Comparison of ENCODE assay signal across 24 cellular contexts in genomic region chr15:101182215-101182614, GRCh38.
A peak's percentile ranks its signal among the peaks of the same experiment; 100 is the strongest.
DNase-seq lines count a peak whose midpoint lies in the region; ATAC-seq, FAIRE-seq and TF ChIP-seq lines count a peak whose summit lies in the region.
"Had no signal": no experiment of that assay in that cellular context is flagged by ENCODE, and none has a peak within 500 bp of the region (broad histone marks: within the 10 kb centered on the region; RNA-seq: fewer than 3 reads in every experiment).

No MANE protein-coding gene starts in this region.

- H3K9me3 Mint-ChIP-seq in central memory CD8-positive, alpha-beta T cell = no peaks in the 10 kb centered on the region
- H3K9me3 Mint-ChIP-seq: naive thymus-derived CD8-positive, alpha-beta T cell; T-cell had no signal

- WGBS in smooth muscle cell (ENCODE audit: low lambda C conversion rate) = 87% methylated on average over 4 of the region's 4 CpGs

- intact Hi-C loops in dorsolateral prefrontal cortex (cut with DNase I) = no loop called here

- no peak overlapping the region for H3K4me3 ChIP-seq in HEK293 (ENCODE audit: low read depth, low read length)
- H3K4me3 ChIP-seq in smooth muscle cell = no peak overlapping the region
- no peak overlapping the region for H3K4me3 ChIP-seq in dorsolateral prefrontal cortex
- H3K4me3 ChIP-seq: body of pancreas, colonic mucosa, testis had no signal

- no peak for FAIRE-seq in urothelium cell line (lab: Jason Lieb, UNC)
- FAIRE-seq: keratinocyte, small intestine had no signal

- no peak overlapping the region for H3K4me2 ChIP-seq in smooth muscle cell

- H3K9me3 ChIP-seq in HEK293 (ENCODE audit: control insufficient read depth, insufficient read depth, low read depth, low read length) (no peaks in the 10 kb centered on the region), smooth muscle cell (replicated peaks; ENCODE audit: low read depth) (no peaks in the 10 kb centered on the region)
- H3K9me3 ChIP-seq: body of pancreas, colonic mucosa, testis had no signal

- peak overlapping the region; percentile 75 for H3K27ac Mint-ChIP-seq in central memory CD8-positive, alpha-beta T cell (ENCODE audit: low read depth)
- H3K27ac Mint-ChIP-seq: progenitor cell of endocrine pancreas had no signal

- H3K9ac ChIP-seq in smooth muscle cell (ENCODE audit: low read depth) = no peak overlapping the region

- H3K79me2 ChIP-seq in smooth muscle cell (ENCODE audit: low read depth) = peaks cover 98% of the 10 kb centered on the region

- DNase-seq in activated T-cell treated with anti-CD3 and anti-CD28 coated beads, Interleukin-2, amount 50 U/mL, for 48 hours = peak; percentile 10 to 17
- no peak for DNase-seq in activated T-cell treated with anti-CD3 and anti-CD28 coated beads, Interleukin-2, amount 50 U/mL, for 1 hour
- no peak for DNase-seq in central memory CD8-positive, alpha-beta T cell (ENCODE audit: low spot score in 2 of 2)
- DNase-seq in smooth muscle cell (lab: John Stamatoyannopoulos, UW; ENCODE audit: unreplicated experiment) = no peak
- DNase-seq in SIG-M5 treated with dmso at 0.1 percent for 504 hours (lab: John Stamatoyannopoulos, UW; ENCODE audit: unreplicated experiment) = no peak
- no peak for DNase-seq in dorsolateral prefrontal cortex
- no peak for DNase-seq in urothelium cell line (ENCODE audit: low spot score)
- DNase-seq: activated naive CD4-positive, alpha-beta T cell treated with Interleukin-2 at 50 U/mL for 16 hours; body of pancreas; colonic mucosa; DMS79; hippocampal formation; mammary epithelial cell; naive thymus-derived CD8-positive, alpha-beta T cell; NCI-H187; NCI-H2227 treated with DMSO at 0.1 percent for 48 hours; NCI-H82; SHP77; small intestine; T-cell; testis had no signal

- H3K36me3 ChIP-seq in HEK293 (ENCODE audit: control insufficient read depth in 2 of 2, insufficient read depth in 1 of 2, low read length in 2 of 2) (peaks cover 3 to 37% of the 10 kb centered on the region in 2 experiments; a peak in 2 of 3 replicates), smooth muscle cell (ENCODE audit: low read depth) (peaks cover 6% of the 10 kb centered on the region)
- H3K36me3 ChIP-seq: colonic mucosa had no signal

- no peaks in the 10 kb centered on the region for H3K4me1 ChIP-seq in HEK293 (ENCODE audit: control insufficient read depth, insufficient read depth, low read length)
- H3K4me1 ChIP-seq in smooth muscle cell (ENCODE audit: low read depth) = peaks cover 13% of the 10 kb centered on the region
- H3K4me1 ChIP-seq: colonic mucosa had no signal

- peaks cover 59% of the 10 kb centered on the region for H3K4me1 Mint-ChIP-seq in central memory CD8-positive, alpha-beta T cell

- H2AFZ ChIP-seq in smooth muscle cell (ENCODE audit: low read depth) = no peak overlapping the region

- H3K27me3 ChIP-seq in smooth muscle cell (ENCODE audit: low read depth) (no peaks in the 10 kb centered on the region), dorsolateral prefrontal cortex (no peaks in the 10 kb centered on the region)
- H3K27me3 ChIP-seq: body of pancreas, colonic mucosa, testis had no signal

- no peak for ATAC-seq in central memory CD8-positive, alpha-beta T cell (replicated peaks; ENCODE audit: extremely low read depth, poor library complexity, severe bottlenecking)
- ATAC-seq: body of pancreas; naive thymus-derived CD8-positive, alpha-beta T cell; T-cell had no signal

- H4K20me1 ChIP-seq in smooth muscle cell (ENCODE audit: low read depth) = peaks cover 6% of the 10 kb centered on the region

- peaks cover 75% of the 10 kb centered on the region for H3F3A ChIP-seq in smooth muscle cell (ENCODE audit: low read depth)

- H3K4me3 Mint-ChIP-seq in central memory CD8-positive, alpha-beta T cell = no peak overlapping the region
- H3K4me3 Mint-ChIP-seq: T-cell had no signal

- TF ChIP-seq CTCF in HEK293 (tag by site-specific recombination; IDR thresholded peaks at IDR 0.05) (no peak), smooth muscle cell (IDR thresholded peaks at IDR 0.05; ENCODE audit: borderline replicate concordance, insufficient read depth, poor library complexity, severe bottlenecking) (no peak), dorsolateral prefrontal cortex (IDR thresholded peaks at IDR 0.05 in 54 of 56, conservative IDR thresholded peaks at IDR 0.05 in 2 of 56; ENCODE audit: low read depth in 1 of 56, partially characterized antibody in 56 of 56) (no peak)

- no peak overlapping the region for H3K27ac ChIP-seq in HEK293 (ENCODE audit: extremely low read depth, low read depth, low read length)
- peak overlapping the region; percentile 100 for H3K27ac ChIP-seq in smooth muscle cell (ENCODE audit: low read depth)
- no peak overlapping the region for H3K27ac ChIP-seq in dorsolateral prefrontal cortex
- H3K27ac ChIP-seq: body of pancreas, colonic mucosa, testis had no signal

- H3K36me3 Mint-ChIP-seq in central memory CD8-positive, alpha-beta T cell (ENCODE audit: insufficient read depth) = peaks cover 11% of the 10 kb centered on the region

- POLR2A ChIA-PET in HEK293 (lab: Yijun Ruan, JAX) = no interaction called here

- H3K27me3 Mint-ChIP-seq in central memory CD8-positive, alpha-beta T cell = no peaks in the 10 kb centered on the region
- H3K27me3 Mint-ChIP-seq: naive thymus-derived CD8-positive, alpha-beta T cell; progenitor cell of endocrine pancreas; T-cell had no signal

- CTCF ChIA-PET in HEK293 (lab: Yijun Ruan, JAX) = no interaction called here

TF ChIP-seq in HEK293, 187 proteins besides CTCF, POLR2A, EP300 and RAD21:
- TF ChIP-seq ZBTB49 (tag by site-specific recombination; IDR thresholded peaks at IDR 0.05; ENCODE audit: low read depth) (no peak), HOXD13 (CRISPR knock-in tag; IDR thresholded peaks at IDR 0.05; ENCODE audit: borderline replicate concordance) (no peak), SCRT2 (tag by site-specific recombination; IDR thresholded peaks at IDR 0.05) (peak; percentile 48; the same call in 1 of the 2 replicates), ZNF701 (tag by site-specific recombination; IDR thresholded peaks at IDR 0.05) (no peak), ZNF785 (tag by site-specific recombination; IDR thresholded peaks at IDR 0.05) (no peak), SP7 (tag by site-specific recombination; IDR thresholded peaks at IDR 0.05) (no peak), WT1 (tag by site-specific recombination; IDR thresholded peaks at IDR 0.05) (no peak)

Comparison
In these comparisons a context has a peak if more than half of its experiments do, and no peak if none do; other contexts are left out.
1. DNase-seq: peak in activated T-cell treated with anti-CD3 and anti-CD28 coated beads, Interleukin-2, amount 50 U/mL, for 48 hours (2 of 2); none in activated T-cell treated with anti-CD3 and anti-CD28 coated beads, Interleukin-2, amount 50 U/mL, for 1 hour (single experiment), central memory CD8-positive, alpha-beta T cell (0 of 2), smooth muscle cell (single experiment), SIG-M5 treated with dmso at 0.1 percent for 504 hours (single experiment), dorsolateral prefrontal cortex (0 of 10) and urothelium cell line (single experiment).